In genomic region chrX:17438221-17438620, GRCh38 we compare ENCODE assay signal across 24 cellular contexts.
"Had no signal": no experiment of that assay in that cellular context is flagged by ENCODE, and none has a peak within 500 bp of the region (broad histone marks: within the 10 kb centered on the region; RNA-seq: fewer than 3 reads in every experiment).

No MANE protein-coding gene starts in this region.

- H3K4me3 ChIP-seq: neural progenitor cell, ovary, psoas muscle, right lobe of liver, sigmoid colon, stomach, thoracic aorta, thyroid gland, tibial nerve, upper lobe of left lung, vagina had no signal

- DNase-seq: occipital lobe; ovary; posterior cingulate gyrus; psoas muscle; right cardiac atrium; right lobe of liver; sigmoid colon; small intestine; stimulated activated CD4-positive, alpha-beta T cell treated with anti-CD3 and anti-CD28 coated beads, Interleukin-15, amount 100 ng/mL, for 24 hours; stimulated activated CD4-positive, alpha-beta T cell treated with anti-CD3 and anti-CD28 coated beads, Interleukin-2, amount 100 ng/mL, for 24 hours; stimulated activated CD4-positive, alpha-beta T cell treated with anti-CD3 and anti-CD28 coated beads, Interleukin-2, amount 100 ng/mL, for 48 hours; stimulated activated CD4-positive, alpha-beta T cell treated with anti-CD3 and anti-CD28 coated beads, Interleukin-4, amount 100 ng/mL, for 24 hours; stimulated activated naive B cell treated with anti-CD40 and anti-IgM and Interleukin-4, amounts not matched to agents 10 μg/mL and 1 μg/mL and 100 μg/mL, for 72 hours; stimulated activated naive CD4-positive, alpha-beta T cell treated with Interleukin-2 at 50 U/mL for 16 hours; stomach; thyroid gland; trophoblast cell; upper lobe of left lung had no signal

- H2AFZ ChIP-seq: neural progenitor cell, parathyroid adenoma had no signal

- H3K9me3 ChIP-seq: ovary, psoas muscle, right lobe of liver, sigmoid colon, stomach, thoracic aorta, thyroid gland, tibial nerve, upper lobe of left lung, vagina had no signal

- H3K27me3 ChIP-seq: neural progenitor cell, ovary, right lobe of liver, sigmoid colon, stomach, thyroid gland, tibial nerve, upper lobe of left lung, vagina had no signal

- H3K79me2 ChIP-seq: parathyroid adenoma had no signal

- ATAC-seq: psoas muscle; right cardiac atrium; right lobe of liver; stimulated activated effector memory CD8-positive, alpha-beta T cell treated with anti-CD3 and anti-CD28 coated beads, Interleukin-12 subunit alpha, Interleukin-12 subunit beta, amount 100 ng/mL, for 72 hours; stimulated activated naive B cell treated with anti-CD40 and anti-IgM and Interleukin-4, amounts not matched to agents 10 μg/mL and 1 μg/mL and 100 μg/mL, for 72 hours had no signal

- H3K27ac ChIP-seq: neural progenitor cell, ovary, parathyroid adenoma, psoas muscle, right lobe of liver, sigmoid colon, stomach, thoracic aorta, thyroid gland, tibial nerve, upper lobe of left lung, vagina had no signal

- H3K36me3 ChIP-seq: neural progenitor cell, ovary, right lobe of liver, sigmoid colon, stomach, thoracic aorta, thyroid gland, tibial nerve, upper lobe of left lung, vagina had no signal

- H3K4me1 ChIP-seq: parathyroid adenoma, psoas muscle, right lobe of liver, sigmoid colon, thyroid gland, upper lobe of left lung had no signal

- H3K9ac ChIP-seq: neural progenitor cell, parathyroid adenoma had no signal

- H3K4me2 ChIP-seq: neural progenitor cell had no signal
